In genomic region chr1:32394141-32394889, GRCh38 we compare ENCODE assay signal across 8 cellular contexts. TPM values are rescaled to one million over a fixed set of nuclear protein-coding genes. Genes with fewer than 3 reads are reported as not detected.
DNase-seq lines count a peak whose midpoint lies in the region; ATAC-seq, FAIRE-seq and TF ChIP-seq lines count a peak whose summit lies in the region.

A gene with protein sequence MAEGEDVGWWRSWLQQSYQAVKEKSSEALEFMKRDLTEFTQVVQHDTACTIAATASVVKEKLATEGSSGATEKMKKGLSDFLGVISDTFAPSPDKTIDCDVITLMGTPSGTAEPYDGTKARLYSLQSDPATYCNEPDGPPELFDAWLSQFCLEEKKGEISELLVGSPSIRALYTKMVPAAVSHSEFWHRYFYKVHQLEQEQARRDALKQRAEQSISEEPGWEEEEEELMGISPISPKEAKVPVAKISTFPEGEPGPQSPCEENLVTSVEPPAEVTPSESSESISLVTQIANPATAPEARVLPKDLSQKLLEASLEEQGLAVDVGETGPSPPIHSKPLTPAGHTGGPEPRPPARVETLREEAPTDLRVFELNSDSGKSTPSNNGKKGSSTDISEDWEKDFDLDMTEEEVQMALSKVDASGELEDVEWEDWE (minus strand): TSS chr1:32394441. CDS start chr1:32394414, 27 bp downstream.

- H3K4me2 ChIP-seq in OCI-LY3 (ENCODE audit: low read length) = peak within 1 kb of the TSS; percentile 92

- no peaks in the 10 kb centered on the region for H3K27me3 ChIP-seq in OCI-LY3 (ENCODE audit: low read depth, low read length)

- DNase-seq in D341Med (ENCODE audit: low spot score) (peak; percentile 98), HuH-7 (ENCODE audit: low spot score) (peak; percentile 87)
- peak; percentile 97 for DNase-seq in activated CD8-positive, alpha-beta memory T cell treated with anti-CD3 and anti-CD28 coated beads, Interleukin-2, amount 50 U/mL, for 48 hours
- DNase-seq in stimulated activated CD8-positive, alpha-beta memory T cell treated with anti-CD3 and anti-CD28 coated beads, Interleukin-15, amount 100 ng/mL, for 4 hours (ENCODE audit: low read depth in 2 of 2) = peak; percentile 93 to 95

- no peaks in the 10 kb centered on the region for H4K20me1 ChIP-seq in OCI-LY3 (ENCODE audit: insufficient read depth, low read length)

- peaks cover 7% of the 10 kb centered on the region for H3K4me1 ChIP-seq in OCI-LY3 (ENCODE audit: low read length)
- peaks cover 15% of the 10 kb centered on the region for H3K4me1 ChIP-seq in mesodermal cell (ENCODE audit: control insufficient read depth, insufficient read depth, low read length, poor library complexity, severe bottlenecking)

- H3K27ac ChIP-seq in OCI-LY3 (ENCODE audit: low read length) (peak within 1 kb of the TSS; percentile 46), mesodermal cell (ENCODE audit: low read depth, low read length, severe bottlenecking) (peak within 1 kb of the TSS; percentile 99)

- no peak for TF ChIP-seq CTCF in OCI-LY3 (IDR thresholded peaks at IDR 0.05; ENCODE audit: low read depth, low read length)

- H3K4me3 ChIP-seq in OCI-LY3 (ENCODE audit: low read length) = peak within 1 kb of the TSS; percentile 91
- peak within 1 kb of the TSS; percentile 98 for H3K4me3 ChIP-seq in mesodermal cell (ENCODE audit: extremely low read depth, insufficient read depth, low read length, poor library complexity, severe bottlenecking)

- FAIRE-seq in endometrium (lab: Jason Lieb, UNC) = peak; percentile 99

- no peaks in the 10 kb centered on the region for H3K36me3 ChIP-seq in OCI-LY3 (replicated peaks; ENCODE audit: low read depth, low read length)
- H3K36me3 ChIP-seq in mesodermal cell (ENCODE audit: control insufficient read depth, insufficient read depth, low read length) = peaks cover 43% of the 10 kb centered on the region

- H3K79me2 ChIP-seq in OCI-LY3 (ENCODE audit: low read length) = peaks cover 14% of the 10 kb centered on the region

- ATAC-seq in GM21515 (IDR thresholded peaks at IDR 0.05; ENCODE audit: unreplicated experiment) = peak; percentile 90

- WGBS in mesodermal cell (ENCODE audit: insufficient coverage in 2 of 2), 2 experiments = 0 to 1% methylated on average over 39 to 42 of the region's 48 CpGs

- peak within 1 kb of the TSS; percentile 83 for H3K9ac ChIP-seq in OCI-LY3 (ENCODE audit: low read length)

- H3K9me3 ChIP-seq in OCI-LY3 (ENCODE audit: insufficient read depth, low read length) = no peaks in the 10 kb centered on the region
- H3K9me3 ChIP-seq in mesodermal cell (ENCODE audit: control insufficient read depth, low read length) = peaks cover 5% of the 10 kb centered on the region

- H2AFZ ChIP-seq in OCI-LY3 (ENCODE audit: low read depth, low read length) = peak within 1 kb of the TSS; percentile 69

RNA-seq across cellular contexts. Expression of the gene that starts here (rescaled TPM):
- polyA plus RNA-seq in mesodermal cell (2013, experiment 1 of 2) = 57.5 TPM
- polyA plus RNA-seq in mesodermal cell (2013, experiment 2 of 2) = 52.9 TPM

Comparison
In these comparisons a context has a peak if more than half of its experiments do, and no peak if none do; other contexts are left out.
1. Peak in every context shown above with its lines: DNase-seq, ATAC-seq, H3K4me3 ChIP-seq and H3K27ac ChIP-seq.